In genomic region chr7:126958367-126958766, GRCh38 we compare ENCODE assay signal across 22 cellular contexts.
"Had no signal": no experiment of that assay in that cellular context is flagged by ENCODE, and none has a peak within 500 bp of the region (broad histone marks: within the 10 kb centered on the region; RNA-seq: fewer than 3 reads in every experiment).

No MANE protein-coding gene starts in this region.

- H3K9me3 ChIP-seq: SJCRH30 had no signal

- H3K4me3 ChIP-seq: SJCRH30 had no signal

- H3K27ac ChIP-seq: SJCRH30 had no signal

- ATAC-seq: HepG2, SK-N-SH treated with all-trans-retinoic acid at 6 μM for 48 hours had no signal

- FAIRE-seq: HepG2, RCC 7860 had no signal

- H3K4me1 ChIP-seq: SJCRH30 had no signal

- DNase-seq: IMR-90, Karpas-422, KG1, MM.1S, NCI-H1092 treated with DMSO at 0.1 percent for 48 hours, NCI-H1436, NCI-H187, NCI-H2029, NCI-H2081 treated with DMSO at 0.1 percent for 48 hours, NCI-H2171, NCI-H226, NCI-H446, NCI-H510A, NCI-H524 treated with DMSO at 0.1 percent for 48 hours, NCI-H69, NCI-H774, RPMI8226, SHP77 treated with DMSO at 0.1 percent for 48 hours, SJCRH30 had no signal

- H3K36me3 ChIP-seq: SJCRH30 had no signal
